16 cellular contexts compared by ENCODE assay signal in the genomic region with DNA sequence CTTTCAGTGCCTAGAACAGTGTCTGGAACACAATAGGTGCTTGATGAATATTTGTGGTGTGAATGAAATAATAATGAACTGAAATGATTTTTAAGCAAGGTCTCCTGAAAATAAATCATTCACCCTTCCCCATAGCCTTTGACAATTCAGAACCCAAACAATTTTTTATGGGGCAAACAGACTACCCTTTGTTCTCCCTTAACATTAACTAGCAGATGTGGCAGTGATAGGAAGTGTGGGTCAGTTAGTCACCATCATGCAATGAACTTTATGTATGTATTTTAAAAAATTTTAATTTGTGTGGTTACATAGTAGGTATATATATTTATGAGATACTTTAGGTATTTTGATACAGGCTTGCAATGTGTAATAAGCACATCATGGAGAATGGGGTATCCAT. TPM values are rescaled to one million over a fixed set of nuclear protein-coding genes. Genes with fewer than 3 reads are reported as not detected.
"Had no signal": no experiment of that assay in that cellular context is flagged by ENCODE, and none has a peak within 500 bp of the region (broad histone marks: within the 10 kb centered on the region; RNA-seq: fewer than 3 reads in every experiment).

No MANE protein-coding gene starts in this region.

- H3K27ac Mint-ChIP-seq: nephron, progenitor cell of endocrine pancreas, type B pancreatic cell had no signal

- DNase-seq: central memory CD4-positive, alpha-beta T cell; effector CD4-positive, alpha-beta T cell; gastrocnemius medialis; heart right ventricle; occipital lobe; right cardiac atrium; Right ventricle myocardium superior; T1000 had no signal

- H3K4me1 Mint-ChIP-seq: nephron had no signal

- H3K9me3 Mint-ChIP-seq: type B pancreatic cell had no signal

- H3K27me3 Mint-ChIP-seq: progenitor cell of endocrine pancreas, type B pancreatic cell had no signal

- H3K36me3 ChIP-seq: gastrocnemius medialis, heart right ventricle had no signal

- ATAC-seq: gastrocnemius medialis, heart right ventricle, right cardiac atrium had no signal

- H3K4me3 ChIP-seq: coronary artery, gastrocnemius medialis, heart right ventricle, smooth muscle cell had no signal

- H3K4me1 ChIP-seq: gastrocnemius medialis, heart right ventricle had no signal

- H3K27me3 ChIP-seq: gastrocnemius medialis had no signal

- H3K36me3 Mint-ChIP-seq: type B pancreatic cell had no signal

- H3K27ac ChIP-seq: coronary artery, gastrocnemius medialis, heart right ventricle, VCaP had no signal

- H3K4me3 Mint-ChIP-seq: nephron, type B pancreatic cell had no signal

- H3K9me3 ChIP-seq: gastrocnemius medialis, heart right ventricle had no signal

RNA-seq across cellular contexts. Expression of a gene that starts 27.2 kb away (rescaled TPM):
- total RNA-seq: fibroblast of lung, lung microvascular endothelial cell, occipital lobe, progenitor cell of endocrine pancreas, Right ventricle myocardium superior, smooth muscle cell had no signal
- polyA plus RNA-seq: fibroblast of lung, right cardiac atrium, smooth muscle cell had no signal
